Comparison of ENCODE assay signal across 22 cellular contexts in the genomic region with DNA sequence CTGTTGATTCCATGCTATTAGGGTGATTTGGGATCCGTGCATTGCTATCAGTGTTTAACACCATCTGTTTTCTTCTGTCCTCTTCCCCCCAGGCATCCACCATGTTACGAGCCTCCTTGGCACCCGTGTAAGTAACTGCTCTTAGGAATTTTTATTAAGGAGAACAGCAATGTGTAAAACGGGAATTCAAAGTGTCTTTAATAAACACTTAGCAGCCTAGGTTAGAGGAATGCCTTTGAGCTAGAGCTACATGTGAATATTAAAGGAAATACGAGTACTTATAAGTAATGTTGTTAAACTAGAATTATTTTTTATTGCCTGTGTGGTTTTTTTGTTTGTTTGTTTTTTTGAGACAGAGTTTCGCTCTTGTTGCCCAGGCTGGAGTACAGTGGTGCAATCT.
"Had no signal": no experiment of that assay in that cellular context is flagged by ENCODE, and none has a peak within 500 bp of the region (broad histone marks: within the 10 kb centered on the region; RNA-seq: fewer than 3 reads in every experiment).

No MANE protein-coding gene starts in this region.

- H3K27ac ChIP-seq: SJSA1 had no signal

- ATAC-seq: HepG2 had no signal

- H3K9ac ChIP-seq: SK-N-SH had no signal

- DNase-seq: IMR-90, Karpas-422, KG1, MG63, NCI-H1092, NCI-H1105 treated with DMSO at 0.1 percent for 48 hours, NCI-H1417 treated with DMSO at 0.1 percent for 48 hours, NCI-H146, NCI-H187 treated with DMSO at 0.1 percent for 48 hours, NCI-H2029 treated with DMSO at 0.1 percent for 48 hours, NCI-H226, NCI-H446, NCI-H510A, NCI-H524 treated with DMSO at 0.1 percent for 48 hours, NCI-H69, NCI-H774, Right ventricle myocardium superior, RPMI8226, SIG-M5, SK-N-SH had no signal

- H3K9me3 ChIP-seq: MG63, SJSA1, SK-N-SH had no signal

- H3K4me3 ChIP-seq: MG63, SJSA1 had no signal

- H3K36me3 ChIP-seq: MG63 had no signal
